Comparison of ENCODE assay signal across 8 cellular contexts in genomic region chr1:109509176-109510134, GRCh38. TPM values are rescaled to one million over a fixed set of nuclear protein-coding genes. Genes with fewer than 3 reads are reported as not detected.
DNase-seq lines count a peak whose midpoint lies in the region; ATAC-seq, FAIRE-seq and TF ChIP-seq lines count a peak whose summit lies in the region.

AMIGO1 (minus strand) TSS chr1:109509727; CDS start chr1:109508912, 815 bp downstream.

- peak; percentile 66 for ATAC-seq in HG02852 (IDR thresholded peaks at IDR 0.05; ENCODE audit: unreplicated experiment)

- FAIRE-seq in frontal cortex (lab: Jason Lieb, UNC) (no peak), urothelium cell line (lab: Jason Lieb, UNC) (peak; percentile 94)

- DNase-seq in Daoy (ENCODE audit: low read depth) (peak; percentile 81), frontal cortex (ENCODE audit: low spot score in 2 of 2) (peak; percentile 87 to 90), occipital lobe (lab: John Stamatoyannopoulos, UW) (no peak), urothelium cell line (ENCODE audit: low spot score) (peak; percentile 93), inferior parietal cortex (ENCODE audit: extremely low spot score) (no peak)
- DNase-seq in activated effector memory CD4-positive, alpha-beta T cell treated with anti-CD3 and anti-CD28 coated beads, Interleukin-2, amount 50 U/mL, for 16 hours = peak; percentile 86

TF ChIP-seq in PFSK-1, 5 proteins besides CTCF, POLR2A, EP300 and RAD21:
- TF ChIP-seq FOXP2 (optimal IDR thresholded peaks at IDR 0.05; ENCODE audit: borderline replicate concordance, extremely low read depth, extremely low read length, insufficient read depth) = peak; percentile 36
- no peak for TF ChIP-seq TAF1 (IDR thresholded peaks at IDR 0.05; ENCODE audit: borderline replicate concordance, insufficient read depth, low read length)

RNA-seq across cellular contexts. Expression of gene AMIGO1, which starts in this region (rescaled TPM):
- total RNA-seq in Daoy (2014; rRNA removed; shearing (Covaris generic)) = 3.2 and 3.7 TPM in 2 replicates
- 5.4 TPM for polyA plus RNA-seq in PFSK-1 (2012; ENCODE audit: insufficient read length, low read depth)
- total RNA-seq in frontal cortex (8.2 TPM), occipital lobe (10.3 TPM)

Comparison
In these comparisons a context has a peak if more than half of its experiments do, and no peak if none do; other contexts are left out.
1. DNase-seq: peak in Daoy (single experiment), activated effector memory CD4-positive, alpha-beta T cell treated with anti-CD3 and anti-CD28 coated beads, Interleukin-2, amount 50 U/mL, for 16 hours (single experiment), frontal cortex (2 of 2) and urothelium cell line (single experiment); none in occipital lobe (single experiment) and inferior parietal cortex (single experiment).